Comparison of ENCODE assay signal across 23 cellular contexts in genomic region chr9:96121162-96121561, GRCh38.
"Had no signal": no experiment of that assay in that cellular context is flagged by ENCODE, and none has a peak within 500 bp of the region (broad histone marks: within the 10 kb centered on the region; RNA-seq: fewer than 3 reads in every experiment).

No MANE protein-coding gene starts in this region.

- H3K4me3 Mint-ChIP-seq: activated B cell treated with CpG ODN at 0.5 μM for 24 hours; activated CD4-positive, alpha-beta T cell treated with anti-CD3 and anti-CD28 coated beads for 36 hours; activated naive CD8-positive, alpha-beta T cell treated with anti-CD3 and anti-CD28 coated beads, Interleukin-2, amount 10 ng/mL, durations not matched to agents 7 days and 5 days; activated T-cell treated with anti-CD3 and anti-CD28 coated beads, Interleukin-2, amount 50 U/mL, for 4 hours; neural crest cell; stimulated activated naive CD8-positive, alpha-beta T cell treated with anti-CD3 and anti-CD28 coated beads, Interleukin-15, amount 100 ng/mL, for 72 hours had no signal

- H3K27me3 ChIP-seq: right lobe of liver, tibial artery had no signal

- H3K9me3 ChIP-seq: lower lobe of right lung, mucosa of descending colon, right lobe of liver, tibial artery had no signal

- H3K36me3 ChIP-seq: lower lobe of right lung, right lobe of liver, tibial artery had no signal

- H3K4me1 ChIP-seq: foreskin keratinocyte, right lobe of liver had no signal

- DNase-seq: activated B cell treated with CpG ODN at 0.5 μM for 24 hours; activated CD4-positive, alpha-beta T cell treated with anti-CD3 and anti-CD28 coated beads for 36 hours; activated CD4-positive, alpha-beta T cell treated with anti-CD3 and anti-CD28 coated beads, Interleukin-2, amount 50 U/mL, for 48 hours; activated CD8-positive, alpha-beta memory T cell treated with anti-CD3 and anti-CD28 coated beads, Interleukin-2, amount 50 U/mL, for 48 hours; activated naive CD4-positive, alpha-beta T cell treated with Interleukin-2 at 50 U/mL for 16 hours; activated naive CD8-positive, alpha-beta T cell treated with anti-CD3 and anti-CD28 coated beads, Interleukin-2, amount 10 ng/mL, durations not matched to agents 7 days and 5 days; activated T-cell treated with anti-CD3 and anti-CD28 coated beads, Interleukin-2, amount 50 U/mL, for 4 hours; amygdala; foreskin keratinocyte; lower lobe of right lung; mesendoderm; mucosa of descending colon; occipital lobe; posterior cingulate gyrus; right lobe of liver; stimulated activated CD4-positive, alpha-beta T cell treated with anti-CD3 and anti-CD28 coated beads, Interleukin-1b, Interleukin-23, amount 100 ng/mL, for 48 hours; stimulated activated naive CD8-positive, alpha-beta T cell treated with anti-CD3 and anti-CD28 coated beads, Interleukin-15, amount 100 ng/mL, for 72 hours; T1000; tibial artery had no signal

- H3K27ac Mint-ChIP-seq: activated B cell treated with CpG ODN at 0.5 μM for 24 hours; activated CD4-positive, alpha-beta T cell treated with anti-CD3 and anti-CD28 coated beads for 36 hours; activated naive CD8-positive, alpha-beta T cell treated with anti-CD3 and anti-CD28 coated beads, Interleukin-2, amount 10 ng/mL, durations not matched to agents 7 days and 5 days; activated T-helper 2 cell treated with anti-CD3 and anti-CD28 coated beads, Interferon-gamma antibody, Interleukin-2, Interleukin-4, amounts not matched to agents 10 μg/mL and 5 μg/mL and 100 μg/mL, durations not matched to agents 14 hours and 24 hours and 36 hours; stimulated activated naive CD8-positive, alpha-beta T cell treated with anti-CD3 and anti-CD28 coated beads, Interleukin-15, amount 100 ng/mL, for 72 hours had no signal

- H3K4me3 ChIP-seq: lower lobe of right lung, mucosa of descending colon, right lobe of liver, skin epidermis, tibial artery had no signal

- H3K27ac ChIP-seq: foreskin keratinocyte, lower lobe of right lung, right lobe of liver, skin epidermis, tibial artery had no signal

- H3K4me1 Mint-ChIP-seq: activated B cell treated with CpG ODN at 0.5 μM for 24 hours had no signal

- ATAC-seq: activated CD4-positive, alpha-beta T cell treated with anti-CD3 and anti-CD28 coated beads for 36 hours; activated T-cell treated with anti-CD3 and anti-CD28 coated beads, Interleukin-2, amount 50 U/mL, for 4 hours; foreskin keratinocyte; left lobe of liver; lower lobe of right lung; mucosa of descending colon; right lobe of liver; stimulated activated naive CD8-positive, alpha-beta T cell treated with anti-CD3 and anti-CD28 coated beads, Interleukin-15, amount 100 ng/mL, for 72 hours had no signal
